ENCODE assay signal across 8 cellular contexts in the genomic region with DNA sequence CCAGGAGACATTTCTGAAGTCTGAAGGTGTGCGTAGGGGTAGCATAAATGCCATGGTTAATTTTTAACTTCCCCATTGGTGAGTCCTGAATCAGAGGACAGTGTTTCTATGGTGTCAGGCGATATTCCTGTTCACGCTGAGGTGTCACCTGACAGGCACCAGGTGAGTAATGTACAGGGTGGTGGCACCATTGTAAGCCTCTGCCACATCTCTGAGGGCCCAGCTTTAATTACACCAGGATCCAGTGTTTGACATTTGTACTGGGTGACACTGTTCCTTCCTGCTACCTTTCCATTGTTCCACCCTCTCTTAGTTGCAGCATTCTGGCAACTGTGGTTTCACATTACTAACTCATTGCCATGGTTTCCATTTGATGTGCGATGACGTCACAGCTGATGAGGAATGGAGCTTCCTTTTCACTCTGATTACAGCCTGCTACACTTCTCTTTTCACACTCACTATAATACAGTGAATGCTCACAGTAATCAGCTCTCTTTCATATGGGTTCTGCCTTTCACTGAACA. TPM values are rescaled to one million over a fixed set of nuclear protein-coding genes. Genes with fewer than 3 reads are reported as not detected.
A peak's percentile ranks its signal among the peaks of the same experiment; 100 is the strongest.
DNase-seq lines count a peak whose midpoint lies in the region; ATAC-seq and TF ChIP-seq lines count a peak whose summit lies in the region.

No MANE protein-coding gene starts in this region.

- ATAC-seq in HG02798 (IDR thresholded peaks at IDR 0.05; ENCODE audit: poor library complexity, unreplicated experiment): no peak

- no peak for TF ChIP-seq CTCF in GM20000 (IDR thresholded peaks at IDR 0.05; ENCODE audit: extremely low read depth, missing control alignments)

- DNase-seq in NCI-H1092 (lab: John Stamatoyannopoulos, UW): peak; percentile 4
- DNase-seq in NCI-H1092 treated with DMSO at 0.1 percent for 48 hours (lab: John Stamatoyannopoulos, UW): no peak
- DNase-seq in NCI-H510A treated with DMSO at 0.1 percent for 48 hours (lab: John Stamatoyannopoulos, UW): peak; percentile 48
- DNase-seq in dermis microvascular lymphatic vessel endothelial cell (ENCODE audit: low read depth in 2 of 2): peak; percentile 69 to 85
- DNase-seq in stimulated activated CD4-positive, alpha-beta T cell treated with anti-CD3 and anti-CD28 coated beads, Interleukin-4, amount 100 ng/mL, for 24 hours: peak; percentile 4
- DNase-seq in GM20000 (ENCODE audit: low spot score): no peak
- DNase-seq in AML-193 (lab: John Stamatoyannopoulos, UW): no peak

RNA-seq across cellular contexts. Expression of a gene that starts 40.6 kb away (rescaled TPM):
- 1.4 and 2.4 TPM in 2 replicates for total RNA-seq in dermis microvascular lymphatic vessel endothelial cell

Comparison
In these comparisons a context has a peak if more than half of its experiments do, and no peak if none do; other contexts are left out.
1. DNase-seq: peak in NCI-H1092 (single experiment), NCI-H510A treated with DMSO at 0.1 percent for 48 hours (single experiment), dermis microvascular lymphatic vessel endothelial cell (2 of 2) and stimulated activated CD4-positive, alpha-beta T cell treated with anti-CD3 and anti-CD28 coated beads, Interleukin-4, amount 100 ng/mL, for 24 hours (single experiment); none in NCI-H1092 treated with DMSO at 0.1 percent for 48 hours (single experiment), GM20000 (single experiment) and AML-193 (0 of 2).